Comparison of ENCODE assay signal across 1 cellular context in genomic region chr11:133797542-133797941, GRCh38.
TF ChIP-seq lines count a peak whose summit lies in the region.

No MANE protein-coding gene starts in this region.

TF ChIP-seq in GM23338, 12 proteins besides CTCF, POLR2A, EP300 and RAD21 (continued from another document):
- no peak for TF ChIP-seq ZNF462 (CRISPR knock-in tag; IDR thresholded peaks at IDR 0.05)
- no peak for TF ChIP-seq JUNB (IDR thresholded peaks at IDR 0.05; ENCODE audit: unreplicated experiment)
- no peak for TF ChIP-seq ETS1 (IDR thresholded peaks at IDR 0.05)
- TF ChIP-seq STAT1 (IDR thresholded peaks at IDR 0.05; ENCODE audit: unreplicated experiment) = no peak
- no peak for TF ChIP-seq POLR2AphosphoS5 (IDR thresholded peaks at IDR 0.05; ENCODE audit: low read depth)
- TF ChIP-seq NANOG (IDR thresholded peaks at IDR 0.05; ENCODE audit: borderline replicate concordance) = no peak
- no peak for TF ChIP-seq REST (IDR thresholded peaks at IDR 0.05; ENCODE audit: unreplicated experiment)
- TF ChIP-seq CREB1 (CRISPR knock-in tag; IDR thresholded peaks at IDR 0.05; ENCODE audit: low read depth) = no peak
- no peak for TF ChIP-seq EZH2phosphoT487 (IDR thresholded peaks at IDR 0.05; ENCODE audit: unreplicated experiment)
